In the genomic region with DNA sequence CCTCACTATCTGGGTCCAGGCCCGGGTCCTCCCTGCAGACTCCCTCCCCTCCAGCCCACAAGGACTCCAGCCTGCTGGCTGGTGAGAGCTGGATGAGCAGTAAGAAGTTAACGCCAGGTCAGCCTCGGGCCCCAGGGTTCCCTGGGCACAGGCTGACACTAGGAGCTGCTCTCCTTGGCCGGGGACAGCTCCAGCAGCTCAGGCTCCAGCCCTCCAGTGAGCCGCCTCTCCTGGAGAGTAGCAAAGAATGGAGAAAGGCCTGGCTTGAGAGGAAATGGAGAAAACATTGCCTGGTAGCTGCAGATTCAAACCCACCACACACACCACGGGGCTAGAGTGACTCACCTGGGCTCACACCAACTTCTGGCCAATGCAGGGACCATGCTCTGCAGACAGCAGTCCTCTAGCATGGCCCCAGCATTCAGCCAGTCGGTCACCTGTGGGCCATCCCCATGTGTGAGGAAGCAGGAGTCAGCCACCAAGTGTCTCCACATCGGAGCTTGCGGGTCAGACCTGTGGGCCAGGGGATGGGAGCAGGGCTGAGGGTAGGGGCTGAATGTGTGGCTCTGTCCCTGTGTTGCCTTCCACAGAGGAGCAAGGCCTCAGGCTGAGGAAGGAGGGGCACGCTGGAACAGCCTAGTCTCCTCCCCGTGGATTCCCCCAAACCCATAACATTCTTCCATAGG, we compare ENCODE assay signal across 1 cellular context.
TF ChIP-seq lines count a peak whose summit lies in the region.

No MANE protein-coding gene starts in this region.

TF ChIP-seq in HepG2, 621 proteins besides CTCF, POLR2A, EP300 and RAD21 (continued from another document):
- TF ChIP-seq, protein P1, sequence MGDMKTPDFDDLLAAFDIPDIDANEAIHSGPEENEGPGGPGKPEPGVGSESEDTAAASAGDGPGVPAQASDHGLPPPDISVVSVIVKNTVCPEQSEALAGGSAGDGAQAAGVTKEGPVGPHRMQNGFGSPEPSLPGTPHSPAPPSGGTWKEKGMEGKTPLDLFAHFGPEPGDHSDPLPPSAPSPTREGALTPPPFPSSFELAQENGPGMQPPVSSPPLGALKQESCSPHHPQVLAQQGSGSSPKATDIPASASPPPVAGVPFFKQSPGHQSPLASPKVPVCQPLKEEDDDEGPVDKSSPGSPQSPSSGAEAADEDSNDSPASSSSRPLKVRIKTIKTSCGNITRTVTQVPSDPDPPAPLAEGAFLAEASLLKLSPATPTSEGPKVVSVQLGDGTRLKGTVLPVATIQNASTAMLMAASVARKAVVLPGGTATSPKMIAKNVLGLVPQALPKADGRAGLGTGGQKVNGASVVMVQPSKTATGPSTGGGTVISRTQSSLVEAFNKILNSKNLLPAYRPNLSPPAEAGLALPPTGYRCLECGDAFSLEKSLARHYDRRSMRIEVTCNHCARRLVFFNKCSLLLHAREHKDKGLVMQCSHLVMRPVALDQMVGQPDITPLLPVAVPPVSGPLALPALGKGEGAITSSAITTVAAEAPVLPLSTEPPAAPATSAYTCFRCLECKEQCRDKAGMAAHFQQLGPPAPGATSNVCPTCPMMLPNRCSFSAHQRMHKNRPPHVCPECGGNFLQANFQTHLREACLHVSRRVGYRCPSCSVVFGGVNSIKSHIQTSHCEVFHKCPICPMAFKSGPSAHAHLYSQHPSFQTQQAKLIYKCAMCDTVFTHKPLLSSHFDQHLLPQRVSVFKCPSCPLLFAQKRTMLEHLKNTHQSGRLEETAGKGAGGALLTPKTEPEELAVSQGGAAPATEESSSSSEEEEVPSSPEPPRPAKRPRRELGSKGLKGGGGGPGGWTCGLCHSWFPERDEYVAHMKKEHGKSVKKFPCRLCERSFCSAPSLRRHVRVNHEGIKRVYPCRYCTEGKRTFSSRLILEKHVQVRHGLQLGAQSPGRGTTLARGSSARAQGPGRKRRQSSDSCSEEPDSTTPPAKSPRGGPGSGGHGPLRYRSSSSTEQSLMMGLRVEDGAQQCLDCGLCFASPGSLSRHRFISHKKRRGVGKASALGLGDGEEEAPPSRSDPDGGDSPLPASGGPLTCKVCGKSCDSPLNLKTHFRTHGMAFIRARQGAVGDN (CRISPR knock-in tag; IDR thresholded peaks at IDR 0.05): peak; percentile 51
- TF ChIP-seq ZNF263 (CRISPR knock-in tag; IDR thresholded peaks at IDR 0.05) (no peak), ZNF180 (CRISPR knock-in tag; IDR thresholded peaks at IDR 0.05; ENCODE audit: borderline replicate concordance, low read depth) (no peak), NONO (IDR thresholded peaks at IDR 0.05) (no peak), NONO (CRISPR knock-in tag; conservative IDR thresholded peaks at IDR 0.05) (peak; percentile 35; the same call in 1 of the 2 replicates), PAX8 (CRISPR knock-in tag; IDR thresholded peaks at IDR 0.05; ENCODE audit: borderline replicate concordance) (no peak), MAZ (IDR thresholded peaks at IDR 0.05; ENCODE audit: borderline replicate concordance, low read depth, low read length) (no peak), MAZ (CRISPR knock-in tag; IDR thresholded peaks at IDR 0.05; ENCODE audit: low read depth) (no peak), ZNF431 (CRISPR knock-in tag; IDR thresholded peaks at IDR 0.05; ENCODE audit: borderline replicate concordance, low read depth) (no peak), ZFAT (CRISPR knock-in tag; conservative IDR thresholded peaks at IDR 0.05) (no peak), PHB2 (IDR thresholded peaks at IDR 0.05; ENCODE audit: partially characterized antibody) (no peak), NFYB (CRISPR knock-in tag; IDR thresholded peaks at IDR 0.05) (no peak), ZNF572 (CRISPR knock-in tag; IDR thresholded peaks at IDR 0.05) (peak; percentile 91), CREB1 (IDR thresholded peaks at IDR 0.05) (no peak), CREB1 (CRISPR knock-in tag; IDR thresholded peaks at IDR 0.05) (no peak), MTERF4 (CRISPR knock-in tag; IDR thresholded peaks at IDR 0.05) (no peak), ZNF562 (CRISPR knock-in tag; IDR thresholded peaks at IDR 0.05; ENCODE audit: borderline replicate concordance) (no peak), ZBTB34 (CRISPR knock-in tag; IDR thresholded peaks at IDR 0.05) (no peak), ZNF777 (CRISPR knock-in tag; IDR thresholded peaks at IDR 0.05) (no peak), ZNF501 (CRISPR knock-in tag; IDR thresholded peaks at IDR 0.05) (peak; percentile 47), ZNF780A (CRISPR knock-in tag; IDR thresholded peaks at IDR 0.05) (no peak), DNMT1 (CRISPR knock-in tag; IDR thresholded peaks at IDR 0.05) (0 out of 2 replicates have a peak, but pooled peaks have one; percentile 13), GABPA (IDR thresholded peaks at IDR 0.05; ENCODE audit: low read depth, low read length) (no peak), GABPA (CRISPR knock-in tag; IDR thresholded peaks at IDR 0.05; ENCODE audit: low read depth) (no peak), ZSCAN25 (CRISPR knock-in tag; IDR thresholded peaks at IDR 0.05) (no peak), HIVEP1 (CRISPR knock-in tag; IDR thresholded peaks at IDR 0.05) (no peak), ZNF570 (CRISPR knock-in tag; IDR thresholded peaks at IDR 0.05; ENCODE audit: borderline replicate concordance) (no peak), ZBTB46 (CRISPR knock-in tag; IDR thresholded peaks at IDR 0.05; ENCODE audit: borderline replicate concordance) (no peak), NR2C2 (CRISPR knock-in tag; IDR thresholded peaks at IDR 0.05; ENCODE audit: borderline replicate concordance) (no peak), CENPBD1 (CRISPR knock-in tag; IDR thresholded peaks at IDR 0.05; ENCODE audit: borderline replicate concordance, low read depth) (no peak), ETV6 (CRISPR knock-in tag; conservative IDR thresholded peaks at IDR 0.05) (0 out of 2 replicates have a peak, but pooled peaks have one; percentile 14), SOX5 (CRISPR knock-in tag; IDR thresholded peaks at IDR 0.05; ENCODE audit: borderline replicate concordance) (no peak)
- TF ChIP-seq, protein P2, sequence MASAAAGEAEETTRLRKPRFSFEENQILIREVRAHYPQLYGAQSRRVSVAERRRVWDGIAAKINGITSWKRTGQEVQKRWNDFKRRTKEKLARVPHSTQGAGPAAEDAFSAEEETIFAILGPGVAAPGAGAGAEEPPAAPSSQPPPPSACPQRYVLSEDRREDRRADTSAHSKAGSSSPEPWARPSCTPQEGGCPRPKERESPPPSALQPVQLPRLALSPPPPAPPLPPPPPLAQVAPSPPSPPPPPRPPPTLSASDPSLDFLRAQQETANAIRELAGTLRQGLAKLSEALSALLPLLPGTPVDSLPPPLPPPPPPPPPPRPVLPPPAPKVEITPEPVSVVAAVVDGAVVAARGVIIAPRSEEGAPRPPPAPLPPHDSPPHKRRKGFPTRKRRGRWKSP (CRISPR knock-in tag; IDR thresholded peaks at IDR 0.05): no peak
- TF ChIP-seq, protein P3, sequence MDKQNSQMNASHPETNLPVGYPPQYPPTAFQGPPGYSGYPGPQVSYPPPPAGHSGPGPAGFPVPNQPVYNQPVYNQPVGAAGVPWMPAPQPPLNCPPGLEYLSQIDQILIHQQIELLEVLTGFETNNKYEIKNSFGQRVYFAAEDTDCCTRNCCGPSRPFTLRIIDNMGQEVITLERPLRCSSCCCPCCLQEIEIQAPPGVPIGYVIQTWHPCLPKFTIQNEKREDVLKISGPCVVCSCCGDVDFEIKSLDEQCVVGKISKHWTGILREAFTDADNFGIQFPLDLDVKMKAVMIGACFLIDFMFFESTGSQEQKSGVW (CRISPR knock-in tag; IDR thresholded peaks at IDR 0.05; ENCODE audit: borderline replicate concordance): no peak
- TF ChIP-seq, protein P4, sequence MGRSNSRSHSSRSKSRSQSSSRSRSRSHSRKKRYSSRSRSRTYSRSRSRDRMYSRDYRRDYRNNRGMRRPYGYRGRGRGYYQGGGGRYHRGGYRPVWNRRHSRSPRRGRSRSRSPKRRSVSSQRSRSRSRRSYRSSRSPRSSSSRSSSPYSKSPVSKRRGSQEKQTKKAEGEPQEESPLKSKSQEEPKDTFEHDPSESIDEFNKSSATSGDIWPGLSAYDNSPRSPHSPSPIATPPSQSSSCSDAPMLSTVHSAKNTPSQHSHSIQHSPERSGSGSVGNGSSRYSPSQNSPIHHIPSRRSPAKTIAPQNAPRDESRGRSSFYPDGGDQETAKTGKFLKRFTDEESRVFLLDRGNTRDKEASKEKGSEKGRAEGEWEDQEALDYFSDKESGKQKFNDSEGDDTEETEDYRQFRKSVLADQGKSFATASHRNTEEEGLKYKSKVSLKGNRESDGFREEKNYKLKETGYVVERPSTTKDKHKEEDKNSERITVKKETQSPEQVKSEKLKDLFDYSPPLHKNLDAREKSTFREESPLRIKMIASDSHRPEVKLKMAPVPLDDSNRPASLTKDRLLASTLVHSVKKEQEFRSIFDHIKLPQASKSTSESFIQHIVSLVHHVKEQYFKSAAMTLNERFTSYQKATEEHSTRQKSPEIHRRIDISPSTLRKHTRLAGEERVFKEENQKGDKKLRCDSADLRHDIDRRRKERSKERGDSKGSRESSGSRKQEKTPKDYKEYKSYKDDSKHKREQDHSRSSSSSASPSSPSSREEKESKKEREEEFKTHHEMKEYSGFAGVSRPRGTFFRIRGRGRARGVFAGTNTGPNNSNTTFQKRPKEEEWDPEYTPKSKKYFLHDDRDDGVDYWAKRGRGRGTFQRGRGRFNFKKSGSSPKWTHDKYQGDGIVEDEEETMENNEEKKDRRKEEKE (IDR thresholded peaks at IDR 0.05): no peak
TF ChIP-seq in HepG2: peak in this region for 46.
